ENCODE assay signal across 11 cellular contexts in genomic region chr1:17572264-17572985, GRCh38. TPM values are rescaled to one million over a fixed set of nuclear protein-coding genes. Genes with fewer than 3 reads are reported as not detected.
DNase-seq lines count a peak whose midpoint lies in the region; ATAC-seq, FAIRE-seq and TF ChIP-seq lines count a peak whose summit lies in the region.
"Had no signal": no experiment of that assay in that cellular context is flagged by ENCODE, and none has a peak within 500 bp of the region (broad histone marks: within the 10 kb centered on the region; RNA-seq: fewer than 3 reads in every experiment).

No MANE protein-coding gene starts in this region.

- H3K4me1 ChIP-seq in kidney (ENCODE audit: control insufficient read depth in 1 of 2, insufficient read depth in 1 of 2, low read depth in 1 of 2, low read length in 2 of 2): peaks cover 46 to 58% of the 10 kb centered on the region in 2 donors
- H3K4me1 ChIP-seq in aorta (ENCODE audit: control insufficient read depth in 1 of 2, insufficient read depth in 2 of 2, low read length in 2 of 2): peaks cover 5 to 9% of the 10 kb centered on the region in 2 donors

- H3K27ac ChIP-seq in kidney (ENCODE audit: low read depth in 2 of 2, low read length in 2 of 2): peak overlapping the region; percentile 75 to 78
- peak overlapping the region; percentile 48 to 66 for H3K27ac ChIP-seq in aorta (ENCODE audit: low read depth in 1 of 2, low read length in 2 of 2)
- H3K27ac ChIP-seq: SK-N-MC had no signal

- WGBS in aorta, 2 donors: 56 to 66% methylated on average over 9 of the region's 9 CpGs

- no peak overlapping the region for H3K4me3 Mint-ChIP-seq in stimulated activated naive CD8-positive, alpha-beta T cell treated with anti-CD3 and anti-CD28 coated beads, Interleukin-15, amount 100 ng/mL, for 72 hours
- H3K4me3 Mint-ChIP-seq: CD8-positive, alpha-beta T cell had no signal

- peak overlapping the region in 1 of 2 donors; percentile 15 for H3K27ac Mint-ChIP-seq in stimulated activated naive CD8-positive, alpha-beta T cell treated with anti-CD3 and anti-CD28 coated beads, Interleukin-15, amount 100 ng/mL, for 72 hours
- H3K27ac Mint-ChIP-seq: CD8-positive, alpha-beta T cell had no signal

- no peaks in the 10 kb centered on the region for H3K4me1 Mint-ChIP-seq in stimulated activated naive CD8-positive, alpha-beta T cell treated with anti-CD3 and anti-CD28 coated beads, Interleukin-15, amount 100 ng/mL, for 72 hours

- peak; percentile 7; the same call in 1 of the 2 replicates for TF ChIP-seq CTCF in WI38 (IDR thresholded peaks at IDR 0.05; ENCODE audit: low read depth, low read length)
- TF ChIP-seq CTCF in kidney (IDR thresholded peaks at IDR 0.05; ENCODE audit: borderline replicate concordance, extremely low read depth, insufficient read depth): no peak

- H3K4me3 ChIP-seq in WI38 (ENCODE audit: low read depth, low read length) (no peak overlapping the region), kidney (ENCODE audit: low read length in 2 of 2) (no peak overlapping the region), aorta (ENCODE audit: low read length in 2 of 2) (no peak overlapping the region)
- H3K4me3 ChIP-seq: SK-N-MC had no signal

- no peak for ATAC-seq in stimulated activated naive CD8-positive, alpha-beta T cell treated with anti-CD3 and anti-CD28 coated beads, Interleukin-15, Interleukin-2, amounts not matched to agents 100 U/mL and 50 U/mL, for 24 hours
- no peak for ATAC-seq in stimulated activated naive CD8-positive, alpha-beta T cell treated with anti-CD3 and anti-CD28 coated beads, Interleukin-15, amount 100 ng/mL, for 72 hours
- ATAC-seq in aorta (ENCODE audit: low FRiP score): no peak
- ATAC-seq: CD8-positive, alpha-beta T cell had no signal

- no peaks in the 10 kb centered on the region for H3K9me3 Mint-ChIP-seq in stimulated activated naive CD8-positive, alpha-beta T cell treated with anti-CD3 and anti-CD28 coated beads, Interleukin-15, amount 100 ng/mL, for 72 hours
- H3K9me3 Mint-ChIP-seq: CD8-positive, alpha-beta T cell had no signal

- FAIRE-seq in kidney (lab: Jason Lieb, UNC): no peak
- FAIRE-seq: colon had no signal

- peak overlapping the region in 1 of 2 donors; percentile 10 for H3K9ac ChIP-seq in kidney (ENCODE audit: low read length in 2 of 2)

- intact Hi-C loops in kidney (cut with DNase I) (no loop called here), aorta (cut with DNase I) (loop anchor here in 1 of 2 donors (5.0 kb wide), 1 partner anchor 35 kb away; the partner anchor contains the start of gene ARHGEF10L)

- H3K36me3 ChIP-seq in kidney (ENCODE audit: control insufficient read depth in 1 of 2, insufficient read depth in 2 of 2, low read length in 2 of 2): no peaks in the 10 kb centered on the region
- no peaks in the 10 kb centered on the region for H3K36me3 ChIP-seq in aorta (ENCODE audit: control insufficient read depth in 1 of 2, insufficient read depth in 2 of 2, low read length in 1 of 2)

- H3K9me3 ChIP-seq in kidney (ENCODE audit: control insufficient read depth in 1 of 2, low read length in 2 of 2): no peaks in the 10 kb centered on the region
- H3K9me3 ChIP-seq in aorta (ENCODE audit: control insufficient read depth, low read length): no peaks in the 10 kb centered on the region

- H3K27me3 Mint-ChIP-seq in stimulated activated naive CD8-positive, alpha-beta T cell treated with anti-CD3 and anti-CD28 coated beads, Interleukin-15, amount 100 ng/mL, for 72 hours: peaks cover 26% of the 10 kb centered on the region

- no peaks in the 10 kb centered on the region for H3K27me3 ChIP-seq in aorta (ENCODE audit: control insufficient read depth in 1 of 2, insufficient read depth in 2 of 2, low read length in 1 of 2)

- peak; percentile 10 for DNase-seq in stimulated activated naive CD8-positive, alpha-beta T cell treated with anti-CD3 and anti-CD28 coated beads, Interleukin-15, Interleukin-2, amounts not matched to agents 100 U/mL and 50 U/mL, for 24 hours
- no peak for DNase-seq in stimulated activated naive CD8-positive, alpha-beta T cell treated with anti-CD3 and anti-CD28 coated beads, Interleukin-15, amount 100 ng/mL, for 72 hours
- DNase-seq in kidney (no peak), aorta (no peak), SKM-1 (lab: John Stamatoyannopoulos, UW; ENCODE audit: unreplicated experiment) (no peak), inferior parietal cortex (ENCODE audit: extremely low spot score) (no peak), HCEC 1CT (no peak)
- DNase-seq: CD8-positive, alpha-beta T cell had no signal

RNA-seq across cellular contexts. Expression of gene ARHGEF10L, which starts 32.9 kb away (rescaled TPM):
- total RNA-seq in kidney: 91.9 TPM
- polyA plus RNA-seq in kidney (ENCODE audit: insufficient read depth, low read depth, low replicate concordance): 40.8 TPM
- total RNA-seq in aorta: 100 to 1,000 TPM; 143 to 190 TPM
- polyA plus RNA-seq in aorta: 100 to 1,000 TPM in 1 of 2 donors, 10 to 100 TPM in 1; 24.0 to 122 TPM
- total RNA-seq: CD8-positive, alpha-beta T cell had no signal
